In genomic region chr3:52039846-52040245, GRCh38 we compare ENCODE assay signal across 2 cellular contexts.
TF ChIP-seq lines count a peak whose summit lies in the region.

No MANE protein-coding gene starts in this region.

TF ChIP-seq in IMR-90, 13 proteins besides CTCF, POLR2A, EP300 and RAD21:
- TF ChIP-seq MAFK (IDR thresholded peaks at IDR 0.05; ENCODE audit: low read depth, low read length) (no peak), BHLHE40 (IDR thresholded peaks at IDR 0.05; ENCODE audit: low read depth, low read length) (no peak), RCOR1 (IDR thresholded peaks at IDR 0.05; ENCODE audit: insufficient replicate concordance, low read length) (no peak), ELK1 (IDR thresholded peaks at IDR 0.05; ENCODE audit: borderline replicate concordance, low read depth, low read length) (no peak), RFX5 (IDR thresholded peaks at IDR 0.05; ENCODE audit: low read depth, low read length) (no peak), CEBPB (IDR thresholded peaks at IDR 0.05; ENCODE audit: low read depth, low read length) (no peak), MAZ (IDR thresholded peaks at IDR 0.05; ENCODE audit: borderline replicate concordance, low read depth, low read length) (no peak), CHD1 (IDR thresholded peaks at IDR 0.05; ENCODE audit: low read depth, low read length) (no peak), MXI1 (IDR thresholded peaks at IDR 0.05; ENCODE audit: borderline replicate concordance, low read depth, low read length) (no peak), FOS (IDR thresholded peaks at IDR 0.05; ENCODE audit: low read depth, low read length) (no peak), SMC3 (IDR thresholded peaks at IDR 0.05; ENCODE audit: low read depth, low read length) (no peak), NFE2L2 (IDR thresholded peaks at IDR 0.05; ENCODE audit: low read depth, low read length) (no peak)
- TF ChIP-seq, protein P1, sequence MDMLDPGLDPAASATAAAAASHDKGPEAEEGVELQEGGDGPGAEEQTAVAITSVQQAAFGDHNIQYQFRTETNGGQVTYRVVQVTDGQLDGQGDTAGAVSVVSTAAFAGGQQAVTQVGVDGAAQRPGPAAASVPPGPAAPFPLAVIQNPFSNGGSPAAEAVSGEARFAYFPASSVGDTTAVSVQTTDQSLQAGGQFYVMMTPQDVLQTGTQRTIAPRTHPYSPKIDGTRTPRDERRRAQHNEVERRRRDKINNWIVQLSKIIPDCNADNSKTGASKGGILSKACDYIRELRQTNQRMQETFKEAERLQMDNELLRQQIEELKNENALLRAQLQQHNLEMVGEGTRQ (IDR thresholded peaks at IDR 0.05; ENCODE audit: low read depth, low read length): no peak

TF ChIP-seq in GM23338, 12 proteins besides CTCF, POLR2A, EP300 and RAD21:
- TF ChIP-seq, protein P2, sequence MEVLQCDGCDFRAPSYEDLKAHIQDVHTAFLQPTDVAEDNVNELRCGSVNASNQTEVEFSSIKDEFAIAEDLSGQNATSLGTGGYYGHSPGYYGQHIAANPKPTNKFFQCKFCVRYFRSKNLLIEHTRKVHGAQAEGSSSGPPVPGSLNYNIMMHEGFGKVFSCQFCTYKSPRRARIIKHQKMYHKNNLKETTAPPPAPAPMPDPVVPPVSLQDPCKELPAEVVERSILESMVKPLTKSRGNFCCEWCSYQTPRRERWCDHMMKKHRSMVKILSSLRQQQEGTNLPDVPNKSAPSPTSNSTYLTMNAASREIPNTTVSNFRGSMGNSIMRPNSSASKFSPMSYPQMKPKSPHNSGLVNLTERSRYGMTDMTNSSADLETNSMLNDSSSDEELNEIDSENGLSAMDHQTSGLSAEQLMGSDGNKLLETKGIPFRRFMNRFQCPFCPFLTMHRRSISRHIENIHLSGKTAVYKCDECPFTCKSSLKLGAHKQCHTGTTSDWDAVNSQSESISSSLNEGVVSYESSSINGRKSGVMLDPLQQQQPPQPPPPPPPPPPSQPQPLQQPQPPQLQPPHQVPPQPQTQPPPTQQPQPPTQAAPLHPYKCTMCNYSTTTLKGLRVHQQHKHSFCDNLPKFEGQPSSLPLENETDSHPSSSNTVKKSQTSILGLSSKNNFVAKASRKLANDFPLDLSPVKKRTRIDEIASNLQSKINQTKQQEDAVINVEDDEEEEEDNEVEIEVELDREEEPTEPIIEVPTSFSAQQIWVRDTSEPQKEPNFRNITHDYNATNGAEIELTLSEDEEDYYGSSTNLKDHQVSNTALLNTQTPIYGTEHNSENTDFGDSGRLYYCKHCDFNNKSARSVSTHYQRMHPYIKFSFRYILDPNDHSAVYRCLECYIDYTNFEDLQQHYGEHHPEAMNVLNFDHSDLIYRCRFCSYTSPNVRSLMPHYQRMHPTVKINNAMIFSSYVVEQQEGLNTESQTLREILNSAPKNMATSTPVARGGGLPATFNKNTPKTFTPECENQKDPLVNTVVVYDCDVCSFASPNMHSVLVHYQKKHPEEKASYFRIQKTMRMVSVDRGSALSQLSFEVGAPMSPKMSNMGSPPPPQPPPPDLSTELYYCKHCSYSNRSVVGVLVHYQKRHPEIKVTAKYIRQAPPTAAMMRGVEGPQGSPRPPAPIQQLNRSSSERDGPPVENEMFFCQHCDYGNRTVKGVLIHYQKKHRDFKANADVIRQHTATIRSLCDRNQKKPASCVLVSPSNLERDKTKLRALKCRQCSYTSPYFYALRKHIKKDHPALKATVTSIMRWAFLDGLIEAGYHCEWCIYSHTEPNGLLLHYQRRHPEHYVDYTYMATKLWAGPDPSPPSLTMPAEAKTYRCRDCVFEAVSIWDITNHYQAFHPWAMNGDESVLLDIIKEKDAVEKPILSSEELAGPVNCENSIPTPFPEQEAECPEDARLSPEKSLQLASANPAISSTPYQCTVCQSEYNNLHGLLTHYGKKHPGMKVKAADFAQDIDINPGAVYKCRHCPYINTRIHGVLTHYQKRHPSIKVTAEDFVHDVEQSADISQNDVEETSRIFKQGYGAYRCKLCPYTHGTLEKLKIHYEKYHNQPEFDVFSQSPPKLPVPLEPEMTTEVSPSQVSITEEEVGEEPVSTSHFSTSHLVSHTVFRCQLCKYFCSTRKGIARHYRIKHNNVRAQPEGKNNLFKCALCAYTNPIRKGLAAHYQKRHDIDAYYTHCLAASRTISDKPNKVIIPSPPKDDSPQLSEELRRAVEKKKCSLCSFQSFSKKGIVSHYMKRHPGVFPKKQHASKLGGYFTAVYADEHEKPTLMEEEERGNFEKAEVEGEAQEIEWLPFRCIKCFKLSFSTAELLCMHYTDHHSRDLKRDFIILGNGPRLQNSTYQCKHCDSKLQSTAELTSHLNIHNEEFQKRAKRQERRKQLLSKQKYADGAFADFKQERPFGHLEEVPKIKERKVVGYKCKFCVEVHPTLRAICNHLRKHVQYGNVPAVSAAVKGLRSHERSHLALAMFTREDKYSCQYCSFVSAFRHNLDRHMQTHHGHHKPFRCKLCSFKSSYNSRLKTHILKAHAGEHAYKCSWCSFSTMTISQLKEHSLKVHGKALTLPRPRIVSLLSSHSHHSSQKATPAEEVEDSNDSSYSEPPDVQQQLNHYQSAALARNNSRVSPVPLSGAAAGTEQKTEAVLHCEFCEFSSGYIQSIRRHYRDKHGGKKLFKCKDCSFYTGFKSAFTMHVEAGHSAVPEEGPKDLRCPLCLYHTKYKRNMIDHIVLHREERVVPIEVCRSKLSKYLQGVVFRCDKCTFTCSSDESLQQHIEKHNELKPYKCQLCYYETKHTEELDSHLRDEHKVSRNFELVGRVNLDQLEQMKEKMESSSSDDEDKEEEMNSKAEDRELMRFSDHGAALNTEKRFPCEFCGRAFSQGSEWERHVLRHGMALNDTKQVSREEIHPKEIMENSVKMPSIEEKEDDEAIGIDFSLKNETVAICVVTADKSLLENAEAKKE (CRISPR knock-in tag; IDR thresholded peaks at IDR 0.05): no peak
- TF ChIP-seq EZH2 (IDR thresholded peaks at IDR 0.05; ENCODE audit: low read depth, unreplicated experiment) (no peak), EZH2phosphoT487 (IDR thresholded peaks at IDR 0.05; ENCODE audit: unreplicated experiment) (no peak), STAT1 (IDR thresholded peaks at IDR 0.05; ENCODE audit: unreplicated experiment) (no peak), ZNF114 (CRISPR knock-in tag; IDR thresholded peaks at IDR 0.05) (no peak), ZNF331 (CRISPR knock-in tag; IDR thresholded peaks at IDR 0.05; ENCODE audit: low read depth) (no peak), CREB1 (CRISPR knock-in tag; IDR thresholded peaks at IDR 0.05; ENCODE audit: low read depth) (no peak)
